9 cellular contexts compared by ENCODE assay signal in the genomic region with DNA sequence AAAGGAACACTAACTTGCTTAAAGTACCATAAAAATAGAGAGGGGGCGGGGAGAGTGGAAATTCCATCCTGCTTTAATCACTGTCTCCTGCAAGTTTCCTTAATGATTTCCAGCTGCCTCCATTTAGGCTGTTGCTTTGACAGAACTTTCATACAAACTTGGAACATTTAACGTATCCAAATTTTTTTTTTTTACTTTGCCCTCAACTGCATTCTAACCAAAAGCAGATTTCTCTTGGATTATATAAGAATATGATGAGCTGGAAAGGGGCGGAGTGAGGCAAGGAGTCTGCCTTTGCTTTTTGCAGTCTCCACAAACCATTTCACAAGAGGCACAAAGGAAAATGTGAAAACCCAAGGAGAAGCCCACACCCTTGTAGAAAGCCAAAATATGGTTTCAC. TPM values are rescaled to one million over a fixed set of nuclear protein-coding genes. Genes with fewer than 3 reads are reported as not detected.
DNase-seq lines count a peak whose midpoint lies in the region; ATAC-seq and TF ChIP-seq lines count a peak whose summit lies in the region.
"Had no signal": no experiment of that assay in that cellular context is flagged by ENCODE, and none has a peak within 500 bp of the region (broad histone marks: within the 10 kb centered on the region; RNA-seq: fewer than 3 reads in every experiment).

No MANE protein-coding gene starts in this region.

- TF ChIP-seq CTCF in fibroblast of mammary gland (conservative IDR thresholded peaks at IDR 0.05; ENCODE audit: control insufficient read depth, insufficient read depth, low read depth, low read length) (no peak), nephron (IDR thresholded peaks at IDR 0.05; ENCODE audit: unreplicated experiment in 3 of 3) (no peak)

- peak overlapping the region; percentile 36 to 65 (median 64) for H3K4me3 Mint-ChIP-seq in nephron

- peaks cover 59% of the 10 kb centered on the region for H3K4me1 Mint-ChIP-seq in nephron

- no peak overlapping the region for H3K4me3 ChIP-seq in fibroblast of mammary gland (ENCODE audit: control insufficient read depth, low read depth, low read length)

- ATAC-seq in GM21619 (IDR thresholded peaks at IDR 0.05; ENCODE audit: unreplicated experiment): no peak

- H3K27ac Mint-ChIP-seq in nephron: peak overlapping the region; percentile 98 to 99 (median 99)

- H3K36me3 Mint-ChIP-seq in nephron (ENCODE audit: low read depth): no peaks in the 10 kb centered on the region

- peak; percentile 58 for DNase-seq in A172 (ENCODE audit: low spot score)
- peak; percentile 20 for DNase-seq in NCI-H69 (lab: John Stamatoyannopoulos, UW)
- DNase-seq in fibroblast of mammary gland (ENCODE audit: low read depth): peak; percentile 98
- no peak for DNase-seq in COLO668 (lab: John Stamatoyannopoulos, UW; ENCODE audit: unreplicated experiment)
- DNase-seq in SKM-1 (lab: John Stamatoyannopoulos, UW; ENCODE audit: unreplicated experiment): no peak
- DNase-seq in midbrain (lab: John Stamatoyannopoulos, UW): no peak
- DNase-seq: NCI-H187 treated with DMSO at 0.1 percent for 48 hours had no signal

- no peaks in the 10 kb centered on the region for H3K9me3 Mint-ChIP-seq in nephron

- no peaks in the 10 kb centered on the region for H3K27me3 Mint-ChIP-seq in nephron (ENCODE audit: low read depth)

RNA-seq across cellular contexts. Expression of a gene that starts 46.6 kb away (rescaled TPM):
- 104 and 144 TPM in 2 replicates for total RNA-seq in A172 (2014; rRNA removed; shearing (Covaris generic))

Comparison
In these comparisons a context has a peak if more than half of its experiments do, and no peak if none do; other contexts are left out.
1. DNase-seq: peak in A172 (single experiment), NCI-H69 (single experiment) and fibroblast of mammary gland (single experiment); none in COLO668 (single experiment), SKM-1 (single experiment) and midbrain (single experiment).